Comparison of ENCODE assay signal across 18 cellular contexts in genomic region chr16:27883576-27883975, GRCh38.
A peak's percentile ranks its signal among the peaks of the same experiment; 100 is the strongest.
DNase-seq lines count a peak whose midpoint lies in the region; ATAC-seq and TF ChIP-seq lines count a peak whose summit lies in the region.
"Had no signal": no experiment of that assay in that cellular context is flagged by ENCODE, and none has a peak within 500 bp of the region (broad histone marks: within the 10 kb centered on the region; RNA-seq: fewer than 3 reads in every experiment).

No MANE protein-coding gene starts in this region.

- H2AK5ac ChIP-seq in IMR-90 (ENCODE audit: low read depth, low read length) = no peak overlapping the region

- TF ChIP-seq CTCF in IMR-90 (conservative IDR thresholded peaks at IDR 0.05; ENCODE audit: low read depth, low read length) = no peak
- no peak for TF ChIP-seq CTCF in neural progenitor cell (IDR thresholded peaks at IDR 0.05)

- H3K79me1 ChIP-seq in IMR-90 (ENCODE audit: low read depth in 1 of 2, low read length in 2 of 2) = no peaks in the 10 kb centered on the region

- no peak overlapping the region for H3K4ac ChIP-seq in IMR-90 (ENCODE audit: low read depth, low read length)

- H3K27ac Mint-ChIP-seq in neural progenitor cell = peak overlapping the region; percentile 53
- H3K27ac Mint-ChIP-seq: B cell; CD4-positive, alpha-beta T cell; CD8-positive, alpha-beta T cell had no signal

- H3K4me2 ChIP-seq in IMR-90 (ENCODE audit: low read depth, low read length) = no peak overlapping the region
- peak overlapping the region; percentile 37 for H3K4me2 ChIP-seq in neural progenitor cell
- H3K4me2 ChIP-seq: BLaER1 treated with 17β-estradiol and CSF1 and Interleukin-3, amounts not matched to agents 10 nM and 100 nM had no signal

- CTCF ChIA-PET in IMR-90 (lab: Yijun Ruan, JAX) = no interaction called here

- H2BK120ac ChIP-seq in IMR-90 (ENCODE audit: low read depth, low read length) = no peak overlapping the region

- BruUV-seq in IMR-90 (replicated peaks; lab: Mats Ljungman, UMichigan) = no TSS peak

- H3K36me3 ChIP-seq in IMR-90 (ENCODE audit: control insufficient read depth, insufficient read depth, low read length) (no peaks in the 10 kb centered on the region), neural progenitor cell (no peaks in the 10 kb centered on the region)
- H3K36me3 ChIP-seq: BLaER1 treated with 17β-estradiol and CSF1 and Interleukin-3, amounts not matched to agents 10 nM and 100 nM had no signal

- peaks cover 15% of the 10 kb centered on the region for H3K9me3 Mint-ChIP-seq in neural progenitor cell

- H4K91ac ChIP-seq in IMR-90 (ENCODE audit: insufficient read depth, low read depth, low read length) = no peak overlapping the region

- no peaks in the 10 kb centered on the region for H3K9me1 ChIP-seq in IMR-90 (ENCODE audit: insufficient read depth, low read length)

- in situ Hi-C loops in IMR-90 (cut with MboI; ENCODE audit: low sequenced_read_pairs) = no loop called here

- no CpG with 5 or more reads among the region's 5 CpGs for WGBS in IMR-90 (ENCODE audit: extremely low coverage in 2 of 2, insufficient read length in 1 of 2), 2 experiments

- H2BK15ac ChIP-seq in IMR-90 (ENCODE audit: low read depth, low read length) = no peak overlapping the region

- H4K8ac ChIP-seq in IMR-90 (ENCODE audit: low read depth in 2 of 2, low read length in 2 of 2) = no peak overlapping the region

- dilution Hi-C loops in IMR-90 (cut with HindIII; ENCODE audit: low sequenced_read_pairs, unreplicated experiment) = no loop called here

- no peak overlapping the region for H3K18ac ChIP-seq in IMR-90 (ENCODE audit: low read depth, low read length)

- no peak for TF ChIP-seq POLR2A in IMR-90 (IDR thresholded peaks at IDR 0.05; ENCODE audit: low read depth, low read length)

- H3K4me3 Mint-ChIP-seq in neural progenitor cell = no peak overlapping the region
- H3K4me3 Mint-ChIP-seq: B cell; CD4-positive, alpha-beta T cell; CD8-positive, alpha-beta T cell had no signal

- H2BK5ac ChIP-seq in IMR-90 (ENCODE audit: low read depth, low read length, poor library complexity, severe bottlenecking) = no peak overlapping the region

- no peak overlapping the region for H3K56ac ChIP-seq in IMR-90 (ENCODE audit: extremely low read depth, insufficient read depth, low read length)

- H3K23ac ChIP-seq in IMR-90 (ENCODE audit: low read depth, low read length) = no peak overlapping the region

- H3K14ac ChIP-seq in IMR-90 (replicated peaks; ENCODE audit: low read depth, low read length) = no peak overlapping the region

- ATAC-seq in IMR-90 (ENCODE audit: low read depth) (no peak), GM19351 (IDR thresholded peaks at IDR 0.05; ENCODE audit: unreplicated experiment) (no peak), esophagus mucosa (no peak), HG02623 (IDR thresholded peaks at IDR 0.05; ENCODE audit: unreplicated experiment) (no peak)
- ATAC-seq: CD8-positive, alpha-beta T cell had no signal

- H2AFZ ChIP-seq in IMR-90 (replicated peaks; ENCODE audit: low read length, poor library complexity) = peak overlapping the region; percentile 43
- no peak overlapping the region for H2AFZ ChIP-seq in neural progenitor cell (replicated peaks)

- H3K4me3 ChIP-seq in IMR-90 (ENCODE audit: insufficient read depth, low read depth, low read length) = no peak overlapping the region
- H3K4me3 ChIP-seq in neural progenitor cell = no peak overlapping the region
- H3K4me3 ChIP-seq: BLaER1 treated with 17β-estradiol and CSF1 and Interleukin-3, amounts not matched to agents 10 nM and 100 nM had no signal

- no peak overlapping the region for H2AK9ac ChIP-seq in IMR-90 (replicated peaks; ENCODE audit: low read depth, low read length, poor library complexity)

- H4K20me1 ChIP-seq in IMR-90 (ENCODE audit: insufficient read depth, low read length) = no peaks in the 10 kb centered on the region
- H4K20me1 ChIP-seq in neural progenitor cell (ENCODE audit: low read depth) = peaks cover 4% of the 10 kb centered on the region
- H4K20me1 ChIP-seq: BLaER1 treated with 17β-estradiol and CSF1 and Interleukin-3, amounts not matched to agents 10 nM and 100 nM had no signal

- H3K79me2 ChIP-seq in neural progenitor cell (ENCODE audit: low read depth) = no peaks in the 10 kb centered on the region

- H3K4me1 ChIP-seq in IMR-90 (ENCODE audit: control insufficient read depth, insufficient read depth, low read length) (no peaks in the 10 kb centered on the region), neural progenitor cell (peaks cover 24% of the 10 kb centered on the region)
- H3K4me1 ChIP-seq: BLaER1 treated with 17β-estradiol and CSF1 and Interleukin-3, amounts not matched to agents 10 nM and 100 nM; Caco-2 had no signal

- no peaks in the 10 kb centered on the region for H3K9me3 ChIP-seq in IMR-90 (ENCODE audit: control insufficient read depth, insufficient read depth, low read length)
- no peaks in the 10 kb centered on the region for H3K9me3 ChIP-seq in neural progenitor cell (ENCODE audit: low read depth)
- H3K9me3 ChIP-seq: Caco-2 had no signal

- H3K27ac ChIP-seq in IMR-90 (ENCODE audit: insufficient read depth, low read length) (no peak overlapping the region), neural progenitor cell (no peak overlapping the region)
- H3K27ac ChIP-seq: BLaER1 treated with 17β-estradiol and CSF1 and Interleukin-3, amounts not matched to agents 10 nM and 100 nM; C4-2B had no signal

- no peak for DNase-seq in IMR-90
- peak; percentile 68 for DNase-seq in NCI-H82 treated with DMSO at 0.1 percent for 48 hours (lab: John Stamatoyannopoulos, UW; ENCODE audit: unreplicated experiment)
- DNase-seq in neural progenitor cell (ENCODE audit: low spot score) = peak; percentile 67
- DNase-seq in SIG-M5 treated with dmso at 0.1 percent for 504 hours (lab: John Stamatoyannopoulos, UW; ENCODE audit: unreplicated experiment) = no peak
- DNase-seq: 8988T; AML-193; Caco-2; Calu3; CD4-positive, alpha-beta T cell; CD8-positive, alpha-beta T cell; DMS79 treated with DMSO at 0.1 percent for 48 hours; GF-D8 had no signal

- peaks cover 24% of the 10 kb centered on the region for H3K4me1 Mint-ChIP-seq in neural progenitor cell
- H3K4me1 Mint-ChIP-seq: B cell had no signal

- H3K27me3 ChIP-seq in IMR-90 (ENCODE audit: control insufficient read depth, insufficient read depth, low read length) (peaks cover 3% of the 10 kb centered on the region; the same call in 1 of the 2 replicates), neural progenitor cell (no peaks in the 10 kb centered on the region)
- H3K27me3 ChIP-seq: BLaER1 treated with 17β-estradiol and CSF1 and Interleukin-3, amounts not matched to agents 10 nM and 100 nM had no signal

- peaks cover 29% of the 10 kb centered on the region for H3K27me3 Mint-ChIP-seq in neural progenitor cell (ENCODE audit: insufficient read depth, low read depth)

- POLR2A ChIA-PET in IMR-90 (lab: Charles Lee; ENCODE audit: unreplicated experiment) = no interaction called here

- H4K5ac ChIP-seq in IMR-90 (ENCODE audit: low read depth, low read length) = no peak overlapping the region

- H3K36me3 Mint-ChIP-seq in neural progenitor cell = no peaks in the 10 kb centered on the region
- H3K36me3 Mint-ChIP-seq: CD8-positive, alpha-beta T cell had no signal

- H2BK20ac ChIP-seq in IMR-90 (ENCODE audit: low read depth, low read length) = no peak overlapping the region

- intact Hi-C loops in IMR-90 (cut with micrococcal nuclease) = no loop called here

- H3K9ac ChIP-seq in IMR-90 (ENCODE audit: low read depth, low read length) = no peak overlapping the region
- no peak overlapping the region for H3K9ac ChIP-seq in neural progenitor cell
- H3K9ac ChIP-seq: BLaER1 treated with 17β-estradiol and CSF1 and Interleukin-3, amounts not matched to agents 10 nM and 100 nM had no signal

- TF ChIP-seq RAD21 in IMR-90 (IDR thresholded peaks at IDR 0.05; ENCODE audit: low read length) = no peak

- peaks cover 18% of the 10 kb centered on the region for H3F3A ChIP-seq in neural progenitor cell (ENCODE audit: low read depth)

TF ChIP-seq in IMR-90, 13 proteins besides CTCF, POLR2A, EP300 and RAD21:
- TF ChIP-seq BHLHE40 (IDR thresholded peaks at IDR 0.05; ENCODE audit: low read depth, low read length) (no peak), RFX5 (IDR thresholded peaks at IDR 0.05; ENCODE audit: low read depth, low read length) (no peak), CHD1 (IDR thresholded peaks at IDR 0.05; ENCODE audit: low read depth, low read length) (no peak), USF2 (IDR thresholded peaks at IDR 0.05; ENCODE audit: low read depth, low read length) (no peak), FOS (IDR thresholded peaks at IDR 0.05; ENCODE audit: low read depth, low read length) (no peak), NFE2L2 (IDR thresholded peaks at IDR 0.05; ENCODE audit: low read depth, low read length) (no peak), CEBPB (IDR thresholded peaks at IDR 0.05; ENCODE audit: low read depth, low read length) (no peak), MAFK (IDR thresholded peaks at IDR 0.05; ENCODE audit: low read depth, low read length) (no peak), RCOR1 (IDR thresholded peaks at IDR 0.05; ENCODE audit: insufficient replicate concordance, low read length) (no peak), SMC3 (IDR thresholded peaks at IDR 0.05; ENCODE audit: low read depth, low read length) (no peak), MAZ (IDR thresholded peaks at IDR 0.05; ENCODE audit: borderline replicate concordance, low read depth, low read length) (no peak), MXI1 (IDR thresholded peaks at IDR 0.05; ENCODE audit: borderline replicate concordance, low read depth, low read length) (no peak)
- TF ChIP-seq, protein P1, sequence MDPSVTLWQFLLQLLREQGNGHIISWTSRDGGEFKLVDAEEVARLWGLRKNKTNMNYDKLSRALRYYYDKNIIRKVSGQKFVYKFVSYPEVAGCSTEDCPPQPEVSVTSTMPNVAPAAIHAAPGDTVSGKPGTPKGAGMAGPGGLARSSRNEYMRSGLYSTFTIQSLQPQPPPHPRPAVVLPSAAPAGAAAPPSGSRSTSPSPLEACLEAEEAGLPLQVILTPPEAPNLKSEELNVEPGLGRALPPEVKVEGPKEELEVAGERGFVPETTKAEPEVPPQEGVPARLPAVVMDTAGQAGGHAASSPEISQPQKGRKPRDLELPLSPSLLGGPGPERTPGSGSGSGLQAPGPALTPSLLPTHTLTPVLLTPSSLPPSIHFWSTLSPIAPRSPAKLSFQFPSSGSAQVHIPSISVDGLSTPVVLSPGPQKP (IDR thresholded peaks at IDR 0.05; ENCODE audit: borderline replicate concordance, low read depth, low read length) = no peak

Comparison
In these comparisons a context has a peak if more than half of its experiments do, and no peak if none do; other contexts are left out.
1. DNase-seq: peak in NCI-H82 treated with DMSO at 0.1 percent for 48 hours (single experiment) and neural progenitor cell (single experiment); none in IMR-90 (single experiment) and SIG-M5 treated with dmso at 0.1 percent for 504 hours (single experiment).